In genomic region chr2:121000804-121001203, GRCh38 we compare ENCODE assay signal across 29 cellular contexts.
"Had no signal": no experiment of that assay in that cellular context is flagged by ENCODE, and none has a peak within 500 bp of the region (broad histone marks: within the 10 kb centered on the region; RNA-seq: fewer than 3 reads in every experiment).

No MANE protein-coding gene starts in this region.

- H3K4me3 Mint-ChIP-seq: activated CD4-positive, alpha-beta memory T cell treated with anti-CD3 and anti-CD28 coated beads, Interleukin-2, amount 10 ng/mL, durations not matched to agents 7 days and 5 days; activated CD4-positive, alpha-beta T cell treated with anti-CD3 and anti-CD28 coated beads, Interleukin-2, amount 10 ng/mL, durations not matched to agents 7 days and 5 days; activated naive CD4-positive, alpha-beta T cell treated with anti-CD3 and anti-CD28 coated beads, Interleukin-2, amount 10 ng/mL, durations not matched to agents 7 days and 5 days; activated naive CD8-positive, alpha-beta T cell treated with anti-CD3 and anti-CD28 coated beads, Interleukin-2, amount 10 ng/mL, durations not matched to agents 7 days and 5 days; activated T-helper 1 cell treated with anti-CD3 and anti-CD28 coated beads, Interleukin-12 subunit alpha, Interleukin-12 subunit beta, Interleukin-2, Interleukin-4 antibody, amounts not matched to agents 30 ng/mL and 10 ng/mL and 1 ng/mL, durations not matched to agents 14 hours and 24 hours and 36 hours had no signal

- H3K27ac ChIP-seq: brain microvascular endothelial cell, epithelial cell of prostate, esophagus squamous epithelium, gastroesophageal sphincter, heart right ventricle had no signal

- DNase-seq: activated CD4-positive, alpha-beta memory T cell treated with anti-CD3 and anti-CD28 coated beads, Interleukin-2, amount 10 ng/mL, durations not matched to agents 7 days and 5 days; activated CD4-positive, alpha-beta T cell treated with anti-CD3 and anti-CD28 coated beads for 1 hour; activated CD4-positive, alpha-beta T cell treated with anti-CD3 and anti-CD28 coated beads for 4 hours; activated CD4-positive, alpha-beta T cell treated with anti-CD3 and anti-CD28 coated beads, Interleukin-2, amount 10 ng/mL, durations not matched to agents 7 days and 5 days; activated CD4-positive, alpha-beta T cell treated with anti-CD3 and anti-CD28 coated beads, Interleukin-2, amount 50 U/mL, for 4 hours; activated CD4-positive, CD25-positive, alpha-beta regulatory T cell; activated gamma-delta T cell; activated naive CD4-positive, alpha-beta T cell; activated naive CD4-positive, alpha-beta T cell treated with anti-CD3 and anti-CD28 coated beads, Interleukin-2, amount 10 ng/mL, durations not matched to agents 7 days and 5 days; activated naive CD8-positive, alpha-beta T cell treated with anti-CD3 and anti-CD28 coated beads, Interleukin-2, amount 10 ng/mL, durations not matched to agents 7 days and 5 days; activated T-cell treated with anti-CD3 and anti-CD28 coated beads, Interleukin-2, amount 50 U/mL, for 1 hour; activated T-cell treated with anti-CD3 and anti-CD28 coated beads, Interleukin-2, amount 50 U/mL, for 48 hours; brain microvascular endothelial cell; caudate nucleus; cortex of kidney; dermis blood vessel endothelial cell; effector CD4-positive, alpha-beta T cell; esophagus squamous epithelium; foreskin melanocyte; heart right ventricle; T-helper 2 cell had no signal

- FAIRE-seq: astrocyte, colon, endometrium, endothelial cell of umbilical vein had no signal

- H3K4me1 ChIP-seq: gastroesophageal sphincter, heart right ventricle had no signal

- H3K9me3 Mint-ChIP-seq: activated CD4-positive, alpha-beta memory T cell treated with anti-CD3 and anti-CD28 coated beads, Interleukin-2, amount 10 ng/mL, durations not matched to agents 7 days and 5 days; activated CD4-positive, alpha-beta T cell treated with anti-CD3 and anti-CD28 coated beads, Interleukin-2, amount 10 ng/mL, durations not matched to agents 7 days and 5 days; activated naive CD4-positive, alpha-beta T cell treated with anti-CD3 and anti-CD28 coated beads, Interleukin-2, amount 10 ng/mL, durations not matched to agents 7 days and 5 days; activated naive CD8-positive, alpha-beta T cell treated with anti-CD3 and anti-CD28 coated beads, Interleukin-2, amount 10 ng/mL, durations not matched to agents 7 days and 5 days; activated T-helper 1 cell treated with anti-CD3 and anti-CD28 coated beads, Interleukin-12 subunit alpha, Interleukin-12 subunit beta, Interleukin-2, Interleukin-4 antibody, amounts not matched to agents 30 ng/mL and 10 ng/mL and 1 ng/mL, durations not matched to agents 14 hours and 24 hours and 36 hours had no signal

- H3K27me3 ChIP-seq: brain microvascular endothelial cell, gastroesophageal sphincter had no signal

- ATAC-seq: activated naive CD4-positive, alpha-beta T cell treated with anti-CD3 and anti-CD28 coated beads, Interleukin-2, amount 50 U/mL, for 72 hours; gastroesophageal sphincter; heart right ventricle had no signal

- H3K27ac Mint-ChIP-seq: activated CD4-positive, alpha-beta memory T cell treated with anti-CD3 and anti-CD28 coated beads, Interleukin-2, amount 10 ng/mL, durations not matched to agents 7 days and 5 days; activated CD4-positive, alpha-beta T cell treated with anti-CD3 and anti-CD28 coated beads, Interleukin-2, amount 10 ng/mL, durations not matched to agents 7 days and 5 days; activated naive CD4-positive, alpha-beta T cell treated with anti-CD3 and anti-CD28 coated beads, Interleukin-2, amount 10 ng/mL, durations not matched to agents 7 days and 5 days; activated naive CD4-positive, alpha-beta T cell treated with anti-CD3 and anti-CD28 coated beads, Interleukin-2, amount 50 U/mL, for 72 hours; activated naive CD8-positive, alpha-beta T cell treated with anti-CD3 and anti-CD28 coated beads, Interleukin-2, amount 10 ng/mL, durations not matched to agents 7 days and 5 days; activated T-helper 1 cell treated with anti-CD3 and anti-CD28 coated beads, Interleukin-12 subunit alpha, Interleukin-12 subunit beta, Interleukin-2, Interleukin-4 antibody, amounts not matched to agents 30 ng/mL and 10 ng/mL and 1 ng/mL, durations not matched to agents 14 hours and 24 hours and 36 hours had no signal

- H3K4me3 ChIP-seq: esophagus squamous epithelium, gastroesophageal sphincter, heart right ventricle had no signal

- H3K36me3 Mint-ChIP-seq: activated naive CD4-positive, alpha-beta T cell treated with anti-CD3 and anti-CD28 coated beads, Interleukin-2, amount 10 ng/mL, durations not matched to agents 7 days and 5 days; activated naive CD4-positive, alpha-beta T cell treated with anti-CD3 and anti-CD28 coated beads, Interleukin-2, amount 50 U/mL, for 72 hours; activated naive CD8-positive, alpha-beta T cell treated with anti-CD3 and anti-CD28 coated beads, Interleukin-2, amount 10 ng/mL, durations not matched to agents 7 days and 5 days had no signal

- H3K4me1 Mint-ChIP-seq: activated CD4-positive, alpha-beta memory T cell treated with anti-CD3 and anti-CD28 coated beads, Interleukin-2, amount 10 ng/mL, durations not matched to agents 7 days and 5 days; activated CD4-positive, alpha-beta T cell treated with anti-CD3 and anti-CD28 coated beads, Interleukin-2, amount 10 ng/mL, durations not matched to agents 7 days and 5 days; activated naive CD4-positive, alpha-beta T cell treated with anti-CD3 and anti-CD28 coated beads, Interleukin-2, amount 10 ng/mL, durations not matched to agents 7 days and 5 days; activated naive CD8-positive, alpha-beta T cell treated with anti-CD3 and anti-CD28 coated beads, Interleukin-2, amount 10 ng/mL, durations not matched to agents 7 days and 5 days had no signal

- H3K36me3 ChIP-seq: brain microvascular endothelial cell, esophagus squamous epithelium, gastroesophageal sphincter, heart right ventricle had no signal

- H3K9me3 ChIP-seq: esophagus squamous epithelium, gastroesophageal sphincter, heart right ventricle had no signal

- H3K27me3 Mint-ChIP-seq: activated CD4-positive, alpha-beta memory T cell treated with anti-CD3 and anti-CD28 coated beads, Interleukin-2, amount 10 ng/mL, durations not matched to agents 7 days and 5 days; activated naive CD4-positive, alpha-beta T cell treated with anti-CD3 and anti-CD28 coated beads, Interleukin-2, amount 10 ng/mL, durations not matched to agents 7 days and 5 days had no signal
